Comparison of ENCODE assay signal across 8 cellular contexts in the genomic region with DNA sequence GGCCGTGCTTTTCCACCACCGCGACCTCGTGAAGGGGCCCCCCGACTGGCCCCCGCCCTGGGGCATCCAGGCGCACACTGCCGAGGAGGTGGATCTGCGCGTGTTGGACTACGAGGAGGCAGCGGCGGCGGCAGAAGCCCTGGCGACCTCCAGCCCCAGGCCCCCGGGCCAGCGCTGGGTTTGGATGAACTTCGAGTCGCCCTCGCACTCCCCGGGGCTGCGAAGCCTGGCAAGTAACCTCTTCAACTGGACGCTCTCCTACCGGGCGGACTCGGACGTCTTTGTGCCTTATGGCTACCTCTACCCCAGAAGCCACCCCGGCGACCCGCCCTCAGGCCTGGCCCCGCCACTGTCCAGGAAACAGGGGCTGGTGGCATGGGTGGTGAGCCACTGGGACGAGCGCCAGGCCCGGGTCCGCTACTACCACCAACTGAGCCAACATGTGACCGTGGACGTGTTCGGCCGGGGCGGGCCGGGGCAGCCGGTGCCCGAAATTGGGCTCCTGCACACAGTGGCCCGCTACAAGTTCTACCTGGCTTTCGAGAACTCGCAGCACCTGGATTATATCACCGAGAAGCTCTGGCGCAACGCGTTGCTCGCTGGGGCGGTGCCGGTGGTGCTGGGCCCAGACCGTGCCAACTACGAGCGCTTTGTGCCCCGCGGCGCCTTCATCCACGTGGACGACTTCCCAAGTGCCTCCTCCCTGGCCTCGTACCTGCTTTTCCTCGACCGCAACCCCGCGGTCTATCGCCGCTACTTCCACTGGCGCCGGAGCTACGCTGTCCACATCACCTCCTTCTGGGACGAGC. TPM values are rescaled to one million over a fixed set of nuclear protein-coding genes. Genes with fewer than 3 reads are reported as not detected.
DNase-seq lines count a peak whose midpoint lies in the region; ATAC-seq, FAIRE-seq and TF ChIP-seq lines count a peak whose summit lies in the region.

No MANE protein-coding gene starts in this region.

- peak overlapping the region; percentile 78 for H4K8ac ChIP-seq in H1 (ENCODE audit: extremely low read depth, insufficient read depth, low read length)

- CTCF ChIA-PET in H1 (lab: Charles Lee; ENCODE audit: partially characterized antibody): interaction anchor here (0.9 to 1.5 kb wide), 4 partner anchors 10 to 58 kb away, joined by 4 to 6 read pairs (median 4); no protein-coding TSS in a partner anchor

- H2AFZ ChIP-seq in OCI-LY3 (ENCODE audit: low read depth, low read length): no peak overlapping the region
- H2AFZ ChIP-seq in H1 (ENCODE audit: low read length): peak overlapping the region; percentile 43; the same call in 1 of the 2 replicates

- H4K20me1 ChIP-seq in OCI-LY3 (ENCODE audit: insufficient read depth, low read length): no peaks in the 10 kb centered on the region
- peaks cover 0 to 3% of the 10 kb centered on the region in 2 experiments for H4K20me1 ChIP-seq in H1 (replicated peaks in 1 of 2; ENCODE audit: control insufficient read depth in 1 of 2, insufficient read depth in 2 of 2, low read length in 2 of 2)

- H2BK20ac ChIP-seq in H1 (ENCODE audit: low read length): no peak overlapping the region

- H3K18ac ChIP-seq in H1 (ENCODE audit: extremely low read depth, low read length): peak overlapping the region; percentile 49; the same call in 1 of the 2 replicates

- peak overlapping the region; percentile 30; the same call in 1 of the 2 replicates for H2BK12ac ChIP-seq in H1 (ENCODE audit: low read depth, low read length)

- TF ChIP-seq POLR2A in H1 (IDR thresholded peaks at IDR 0.05; ENCODE audit: control extremely low read depth in 1 of 2, low read depth in 2 of 2, low read length in 2 of 2): no peak

- DNase-seq in COLO668 (lab: John Stamatoyannopoulos, UW; ENCODE audit: unreplicated experiment) (peak; percentile 62), H1 (ENCODE audit: low read depth in 1 of 2, low spot score in 2 of 2) (peak in 1 of 2 experiments; percentile 75), HuH-7.5 (ENCODE audit: low spot score) (no peak), cortex of kidney (lab: John Stamatoyannopoulos, UW) (no peak), ACHN (no peak)

- no peaks in the 10 kb centered on the region for H3K27me3 ChIP-seq in OCI-LY3 (ENCODE audit: low read depth, low read length)
- H3K27me3 ChIP-seq in H1 (replicated peaks in 1 of 4; ENCODE audit: control insufficient read depth in 3 of 4, extremely low read depth in 1 of 4, insufficient read depth in 3 of 4, low read length in 3 of 4): peaks cover 6 to 20% (median 18%) of the 10 kb centered on the region in 4 experiments
- H3K27me3 ChIP-seq in muscle layer of colon (ENCODE audit: control insufficient read depth in 1 of 2, insufficient read depth in 2 of 2, low read length in 2 of 2): no peaks in the 10 kb centered on the region

- H3K79me2 ChIP-seq in OCI-LY3 (ENCODE audit: low read length): peaks cover 3% of the 10 kb centered on the region; the same call in 1 of the 2 replicates
- no peaks in the 10 kb centered on the region for H3K79me2 ChIP-seq in H1 (ENCODE audit: control insufficient read depth in 1 of 2, insufficient read depth in 2 of 2, low read length in 2 of 2)

- H4K5ac ChIP-seq in H1 (ENCODE audit: insufficient read length, low read depth, low read length): no peak overlapping the region

- TF ChIP-seq RAD21 in H1 (IDR thresholded peaks at IDR 0.05 in 1 of 2, conservative IDR thresholded peaks at IDR 0.05 in 1 of 2; ENCODE audit: low read depth in 2 of 2, low read length in 2 of 2): no peak

- H3K4me2 ChIP-seq in OCI-LY3 (ENCODE audit: low read length) (peak overlapping the region; percentile 71), H1 (ENCODE audit: insufficient read depth in 1 of 2, low read depth in 2 of 2, low read length in 2 of 2) (peak overlapping the region; percentile 68 to 87)

- peak overlapping the region; percentile 81 for H3K4me3 ChIP-seq in OCI-LY3 (ENCODE audit: low read length)
- H3K4me3 ChIP-seq in H1 (ENCODE audit: extremely low read depth in 1 of 4, insufficient read depth in 2 of 4, low read depth in 3 of 4, low read length in 4 of 4): peak overlapping the region; percentile 50 to 75 (median 57)
- peak overlapping the region; percentile 61 to 63 for H3K4me3 ChIP-seq in muscle layer of colon (ENCODE audit: low read depth in 1 of 2, low read length in 2 of 2)

- 20% methylated on average over 62 of the region's 72 CpGs; no CpG with 5 or more reads in 1 of the 2 experiments for WGBS in H1 (ENCODE audit: extremely low coverage in 1 of 2, insufficient coverage in 1 of 2, insufficient read length in 1 of 2, insufficient replicate concordance in 2 of 2, low coverage in 1 of 2, low lambda C conversion rate in 2 of 2, missing lambda C conversion rate in 1 of 2), 2 experiments

- no peak overlapping the region for H3K23ac ChIP-seq in H1 (ENCODE audit: insufficient read length)

- in situ Hi-C loops in ACHN (cut with HindIII; ENCODE audit: low pct_ligation_motif_present, low pct_unique_long_range_greater_than_20kb, low sequenced_read_pairs): no loop called here

- TF ChIP-seq EP300 in H1 (IDR thresholded peaks at IDR 0.05; ENCODE audit: borderline replicate concordance in 1 of 2, low read depth in 2 of 2, low read length in 2 of 2): no peak

- TF ChIP-seq CTCF in OCI-LY3 (IDR thresholded peaks at IDR 0.05; ENCODE audit: low read depth, low read length): no peak
- TF ChIP-seq CTCF in H1 (IDR thresholded peaks at IDR 0.05; ENCODE audit: control extremely low read depth in 1 of 3, insufficient read depth in 1 of 3, low read depth in 1 of 3, low read length in 3 of 3): no peak

- H3K9me3 ChIP-seq in OCI-LY3 (ENCODE audit: insufficient read depth, low read length): no peaks in the 10 kb centered on the region
- no peaks in the 10 kb centered on the region for H3K9me3 ChIP-seq in H1 (ENCODE audit: insufficient read depth in 2 of 2, low read depth in 1 of 2, low read length in 1 of 2)
- no peaks in the 10 kb centered on the region for H3K9me3 ChIP-seq in muscle layer of colon (ENCODE audit: low read length)

- no peak overlapping the region for H4K91ac ChIP-seq in H1 (replicated peaks; ENCODE audit: insufficient read length, low read length)

- FAIRE-seq in H1 (lab: Jason Lieb, UNC): no peak

- H3K27ac ChIP-seq in OCI-LY3 (ENCODE audit: low read length) (no peak overlapping the region), H1 (ENCODE audit: low read depth, low read length) (no peak overlapping the region), muscle layer of colon (ENCODE audit: low read depth, low read length) (peak overlapping the region; percentile 35)

- POLR2A ChIA-PET in H1 (lab: Charles Lee; ENCODE audit: partially characterized antibody): interaction anchor here (0.9 to 1.2 kb wide), 3 partner anchors 117 to 522 kb away, joined by 3 read pairs; a partner anchor contains a TSS

- H3K23me2 ChIP-seq in H1 (ENCODE audit: low read depth, low read length): peaks cover 18% of the 10 kb centered on the region

- no peak overlapping the region; the same call in 1 of the 2 replicates for H2BK15ac ChIP-seq in H1 (ENCODE audit: low read length)

- H3K4ac ChIP-seq in H1 (replicated peaks; ENCODE audit: insufficient read length, low read depth, low read length): no peak overlapping the region

- no peak overlapping the region for H2BK120ac ChIP-seq in H1 (replicated peaks; ENCODE audit: low read depth, low read length)

- H2AK5ac ChIP-seq in H1 (ENCODE audit: low read depth, low read length): no peak overlapping the region

- H3K56ac ChIP-seq in H1 (replicated peaks; ENCODE audit: insufficient read length, low read depth, low read length): no peak overlapping the region

- ATAC-seq in HG02973 (IDR thresholded peaks at IDR 0.05; ENCODE audit: unreplicated experiment): no peak

- H3K36me3 ChIP-seq in OCI-LY3 (replicated peaks; ENCODE audit: low read depth, low read length) (no peaks in the 10 kb centered on the region), H1 (ENCODE audit: control insufficient read depth in 2 of 4, insufficient read depth in 4 of 4, low read length in 3 of 4) (no peaks in the 10 kb centered on the region), muscle layer of colon (ENCODE audit: insufficient read depth, low read length) (peaks cover 5% of the 10 kb centered on the region)

- H3K4me1 ChIP-seq in OCI-LY3 (ENCODE audit: low read length) (peaks cover 16% of the 10 kb centered on the region), H1 (replicated peaks in 1 of 4; ENCODE audit: control insufficient read depth in 3 of 4, insufficient read depth in 4 of 4, low read length in 3 of 4) (peaks cover 5 to 9% (median 8%) of the 10 kb centered on the region in 4 experiments; a peak in 6 of 7 replicates), muscle layer of colon (ENCODE audit: insufficient read depth, low read length) (peaks cover 38% of the 10 kb centered on the region)

- H3K9ac ChIP-seq in OCI-LY3 (ENCODE audit: low read length) (peak overlapping the region; percentile 88; the same call in 1 of the 2 replicates), H1 (replicated peaks in 1 of 4; ENCODE audit: extremely low read depth in 1 of 4, low read depth in 3 of 4, low read length in 3 of 4) (peak overlapping the region in 3 of 4 experiments; percentile 10 to 46 (median 27); a peak in 5 of 7 replicates), muscle layer of colon (ENCODE audit: low read length) (no peak overlapping the region)

- H3K79me1 ChIP-seq in H1 (ENCODE audit: low read depth, low read length): 0 out of 2 replicates have a peak, but pooled peaks cover 2% of the 10 kb centered on the region

- no peak overlapping the region for H2BK5ac ChIP-seq in H1 (ENCODE audit: low read depth, low read length)

- no peak overlapping the region for H3K14ac ChIP-seq in H1 (ENCODE audit: insufficient read length)

RNA-seq across cellular contexts. Expression of a gene that starts 1.3 kb away (rescaled TPM):
- total RNA-seq in H1 (2021; fragmentation: NEBNext Ultra II Directional; extraction: Animal tissue kit (Norgen Biotek cat#: 25700)): 7.0 and 8.0 TPM in 2 replicates
- polyA plus RNA-seq in H1 (2011; rRNA removed): 2.6 and 3.2 TPM in 2 replicates
- 2.8 TPM for polyA plus RNA-seq in H1 (2011; cell fraction: cytosol; rRNA removed)
- polyA plus RNA-seq in H1 (2011; cell fraction: nucleus; rRNA removed): 2.8 TPM
- 2.6 to 3.8 TPM (median 3.1 TPM) in 4 replicates for polyA plus RNA-seq in H1 (2012, experiment 1 of 2)
- polyA plus RNA-seq in H1 (2012, experiment 2 of 2): 1.9 TPM
- 6.6 TPM for polyA plus RNA-seq in H1 (2013, experiment 1 of 2)
- polyA plus RNA-seq in H1 (2013, experiment 2 of 2): 7.0 TPM
- polyA minus RNA-seq in H1 (2011; rRNA and poly(A)+ RNA removed): 3.5 and 5.3 TPM in 2 replicates
- 3.5 TPM for polyA minus RNA-seq in H1 (2011; cell fraction: cytosol; rRNA and poly(A)+ RNA removed)
- polyA minus RNA-seq in H1 (2011; cell fraction: nucleus; rRNA and poly(A)+ RNA removed): 5.2 TPM

RNA-seq across cellular contexts. Expression of a gene that starts 22.1 kb away (rescaled TPM):
- total RNA-seq in H1 (2021; fragmentation: NEBNext Ultra II Directional; extraction: Animal tissue kit (Norgen Biotek cat#: 25700)): 0.52 and 0.80 TPM in 2 replicates
- 0.51 and 0.57 TPM in 2 replicates for polyA plus RNA-seq in H1 (2011; rRNA removed)
- polyA plus RNA-seq in H1 (2011; cell fraction: cytosol; rRNA removed): 0.48 TPM
- polyA plus RNA-seq in H1 (2011; cell fraction: nucleus; rRNA removed): 0.98 TPM
- polyA plus RNA-seq in H1 (2012, experiment 1 of 2): 0.22 to 0.68 TPM (median 0.51 TPM) in 4 replicates
- 0.10 TPM for polyA plus RNA-seq in H1 (2012, experiment 2 of 2)
- 0.26 TPM for polyA plus RNA-seq in H1 (2013, experiment 1 of 2)
- polyA plus RNA-seq in H1 (2013, experiment 2 of 2): 0.33 TPM
- polyA minus RNA-seq in H1 (2011; rRNA and poly(A)+ RNA removed): 0.69 and 1.00 TPM in 2 replicates
- 0.95 TPM for polyA minus RNA-seq in H1 (2011; cell fraction: cytosol; rRNA and poly(A)+ RNA removed)
- 2.0 TPM for polyA minus RNA-seq in H1 (2011; cell fraction: nucleus; rRNA and poly(A)+ RNA removed)

RNA-seq across cellular contexts. Expression of a gene that starts 32.8 kb away (rescaled TPM):
- total RNA-seq in H1 (2021; fragmentation: NEBNext Ultra II Directional; extraction: Animal tissue kit (Norgen Biotek cat#: 25700)): not detected in 2 replicates
- polyA plus RNA-seq in H1 (2011; rRNA removed): not detected in 2 replicates
- polyA plus RNA-seq in H1 (2011; cell fraction: cytosol; rRNA removed): not detected
- polyA plus RNA-seq in H1 (2011; cell fraction: nucleus; rRNA removed): not detected
- polyA plus RNA-seq in H1 (2012, experiment 1 of 2): not detected in 4 replicates
- not detected for polyA plus RNA-seq in H1 (2012, experiment 2 of 2)
- polyA plus RNA-seq in H1 (2013, experiment 1 of 2): not detected
- polyA plus RNA-seq in H1 (2013, experiment 2 of 2): not detected
- not detected in 2 replicates for polyA minus RNA-seq in H1 (2011; rRNA and poly(A)+ RNA removed)
- polyA minus RNA-seq in H1 (2011; cell fraction: cytosol; rRNA and poly(A)+ RNA removed): not detected
- polyA minus RNA-seq in H1 (2011; cell fraction: nucleus; rRNA and poly(A)+ RNA removed): not detected

RNA-seq across cellular contexts. Expression of a gene that starts 51.3 kb away (rescaled TPM):
- total RNA-seq in H1 (2021; fragmentation: NEBNext Ultra II Directional; extraction: Animal tissue kit (Norgen Biotek cat#: 25700)): 10.2 and 12.2 TPM in 2 replicates
- 4.6 and 7.4 TPM in 2 replicates for polyA plus RNA-seq in H1 (2011; rRNA removed)
- 8.4 TPM for polyA plus RNA-seq in H1 (2011; cell fraction: cytosol; rRNA removed)
- 6.1 TPM for polyA plus RNA-seq in H1 (2011; cell fraction: nucleus; rRNA removed)
- polyA plus RNA-seq in H1 (2012, experiment 1 of 2): 5.8 to 12.3 TPM (median 7.4 TPM) in 4 replicates
- polyA plus RNA-seq in H1 (2012, experiment 2 of 2): 3.4 TPM
- polyA plus RNA-seq in H1 (2013, experiment 1 of 2): 23.4 TPM
- polyA plus RNA-seq in H1 (2013, experiment 2 of 2): 22.4 TPM
- polyA minus RNA-seq in H1 (2011; rRNA and poly(A)+ RNA removed): 9.8 and 12.1 TPM in 2 replicates
- 5.7 TPM for polyA minus RNA-seq in H1 (2011; cell fraction: cytosol; rRNA and poly(A)+ RNA removed)
- 16.3 TPM for polyA minus RNA-seq in H1 (2011; cell fraction: nucleus; rRNA and poly(A)+ RNA removed)

RNA-seq across cellular contexts. Expression of a gene that starts 51.4 kb away (rescaled TPM):
- total RNA-seq in H1 (2021; fragmentation: NEBNext Ultra II Directional; extraction: Animal tissue kit (Norgen Biotek cat#: 25700)): 40.1 and 43.4 TPM in 2 replicates
- polyA plus RNA-seq in H1 (2011; rRNA removed): 5.2 and 7.2 TPM in 2 replicates
- 10.4 TPM for polyA plus RNA-seq in H1 (2011; cell fraction: cytosol; rRNA removed)
- 6.8 TPM for polyA plus RNA-seq in H1 (2011; cell fraction: nucleus; rRNA removed)
- polyA plus RNA-seq in H1 (2012, experiment 1 of 2): 14.5 to 27.3 TPM (median 17.4 TPM) in 4 replicates
- 1.4 TPM for polyA plus RNA-seq in H1 (2012, experiment 2 of 2)
- polyA plus RNA-seq in H1 (2013, experiment 1 of 2): 16.4 TPM
- polyA plus RNA-seq in H1 (2013, experiment 2 of 2): 15.2 TPM
- polyA minus RNA-seq in H1 (2011; rRNA and poly(A)+ RNA removed): 13.4 and 16.6 TPM in 2 replicates
- polyA minus RNA-seq in H1 (2011; cell fraction: cytosol; rRNA and poly(A)+ RNA removed): 12.9 TPM
- polyA minus RNA-seq in H1 (2011; cell fraction: nucleus; rRNA and poly(A)+ RNA removed): 22.4 TPM
